ENCODE assay signal across 10 cellular contexts in genomic region chr13:78595819-78596700, GRCh38. TPM values are rescaled to one million over a fixed set of nuclear protein-coding genes. Genes with fewer than 3 reads are reported as not detected.
DNase-seq lines count a peak whose midpoint lies in the region; ATAC-seq, FAIRE-seq and TF ChIP-seq lines count a peak whose summit lies in the region.
"Had no signal": no experiment of that assay in that cellular context is flagged by ENCODE, and none has a peak within 500 bp of the region (broad histone marks: within the 10 kb centered on the region; RNA-seq: fewer than 3 reads in every experiment).

No MANE protein-coding gene starts in this region.

- H3K79me2 ChIP-seq in HepG2 (ENCODE audit: insufficient read depth, low read length): no peaks in the 10 kb centered on the region

- BruUV-seq in HepG2 (replicated peaks; lab: Mats Ljungman, UMichigan): no TSS peak

- TF ChIP-seq RAD21 in HepG2 (CRISPR knock-in tag; IDR thresholded peaks at IDR 0.05): no peak

- TF ChIP-seq CTCF in CD14-positive monocyte (IDR thresholded peaks at IDR 0.05) (no peak), WI38 (IDR thresholded peaks at IDR 0.05; ENCODE audit: low read depth, low read length) (no peak), HepG2 (CRISPR knock-in tag; IDR thresholded peaks at IDR 0.05) (no peak), adrenal gland (IDR thresholded peaks at IDR 0.05) (no peak), upper lobe of right lung (IDR thresholded peaks at IDR 0.05) (no peak)

- peaks cover 6% of the 10 kb centered on the region; the same call in 1 of the 2 replicates for H3K4me1 ChIP-seq in HepG2 (ENCODE audit: insufficient read depth, low read length)
- peaks cover 0 to 14% of the 10 kb centered on the region in 2 donors for H3K4me1 ChIP-seq in adrenal gland (replicated peaks in 1 of 2)
- H3K4me1 ChIP-seq in upper lobe of right lung: peaks cover 11% of the 10 kb centered on the region

- CTCF ChIA-PET in HepG2 (lab: Yijun Ruan, JAX; ENCODE audit: low intra/inter-chr PET ratio, low total read pairs): no interaction called here

- H3K4me3 ChIP-seq in WI38 (ENCODE audit: low read depth, low read length) (peak overlapping the region; percentile 7; the same call in 1 of the 2 replicates), HepG2 (replicated peaks in 1 of 3; ENCODE audit: insufficient read depth in 1 of 3, low read depth in 2 of 3, low read length in 3 of 3) (peak overlapping the region; percentile 26 to 42 (median 36); a peak in 5 of 6 replicates), adrenal gland (peak overlapping the region in 1 of 4 donors; percentile 3), upper lobe of right lung (no peak overlapping the region)

- peaks cover 92 to 95% (median 93%) of the 10 kb centered on the region in 3 donors for H3K27me3 Mint-ChIP-seq in CD14-positive monocyte (ENCODE audit: low read depth in 3 of 3)

- peak overlapping the region; percentile 61 to 82 for H3K4me3 Mint-ChIP-seq in CD14-positive monocyte

- H3K9ac ChIP-seq in HepG2 (ENCODE audit: insufficient read depth, low read depth, low read length): no peak overlapping the region

- peaks cover 3 to 6% of the 10 kb centered on the region in 2 donors for H3K36me3 Mint-ChIP-seq in CD14-positive monocyte

- peaks cover 36% of the 10 kb centered on the region for H3K4me1 Mint-ChIP-seq in CD14-positive monocyte

- no peak overlapping the region for H3K27ac Mint-ChIP-seq in CD14-positive monocyte

- WGBS in HepG2 (ENCODE audit: low lambda C conversion rate): 58% methylated on average over 37 of the region's 69 CpGs
- WGBS in adrenal gland, 4 donors: 5 to 10% (median 6%) methylated on average over 36 to 69 of the region's 69 CpGs

- no peak for TF ChIP-seq EP300 in HepG2 (IDR thresholded peaks at IDR 0.05; ENCODE audit: low read depth in 2 of 2, low read length in 2 of 2)
- TF ChIP-seq EP300 in HepG2 (CRISPR knock-in tag; IDR thresholded peaks at IDR 0.05; ENCODE audit: borderline replicate concordance): no peak

- H3K9me3 ChIP-seq in HepG2 (ENCODE audit: low read length) (no peaks in the 10 kb centered on the region), adrenal gland (replicated peaks in 1 of 3) (no peaks in the 10 kb centered on the region), upper lobe of right lung (no peaks in the 10 kb centered on the region)

- H3K27me3 ChIP-seq in HepG2 (ENCODE audit: control insufficient read depth in 1 of 2, insufficient read depth in 2 of 2, low read length in 2 of 2) (peaks cover 0 to 41% of the 10 kb centered on the region in 2 experiments; a peak in 2 of 5 replicates), adrenal gland (peaks cover 99% of the 10 kb centered on the region), upper lobe of right lung (peaks cover 99% of the 10 kb centered on the region)

- H2AFZ ChIP-seq in HepG2 (ENCODE audit: low read length): no peak overlapping the region

- TF ChIP-seq POLR2A in HepG2 (IDR thresholded peaks at IDR 0.05; ENCODE audit: insufficient read depth in 1 of 2, low read depth in 2 of 2, low read length in 2 of 2) (no peak), adrenal gland (IDR thresholded peaks at IDR 0.05) (no peak)

- H3K27ac ChIP-seq in HepG2 (ENCODE audit: extremely low read length, insufficient read depth, low read length) (no peak overlapping the region), adrenal gland (no peak overlapping the region), upper lobe of right lung (no peak overlapping the region)

- DNase-seq in CD14-positive monocyte (ENCODE audit: low spot score) (no peak), HepG2 (ENCODE audit: low spot score) (peak; percentile 12), adrenal gland (no peak), foreskin melanocyte (no peak), upper lobe of right lung (no peak), head of caudate nucleus (no peak)
- DNase-seq: effector CD8-positive, alpha-beta T cell had no signal

- FAIRE-seq in HepG2 (lab: Jason Lieb, UNC): no peak

- H3K9me3 Mint-ChIP-seq in CD14-positive monocyte: peaks cover 0 to 39% (median 12%) of the 10 kb centered on the region in 7 donors

- ATAC-seq in GM21515 (IDR thresholded peaks at IDR 0.05; ENCODE audit: unreplicated experiment) (peak; percentile 77), HepG2 (peak; percentile 91), upper lobe of right lung (no peak)
- ATAC-seq: Panc1 had no signal

- intact Hi-C loops in CD14-positive monocyte (cut with micrococcal nuclease): no loop called here
- intact Hi-C loops in HepG2 (cut with micrococcal nuclease; ENCODE audit: unreplicated experiment): no loop called here
- intact Hi-C loops in adrenal gland (cut with DNase I): no loop called here
- intact Hi-C loops in upper lobe of right lung (cut with DNase I): no loop called here
- intact Hi-C loops in head of caudate nucleus (cut with DNase I): no loop called here

- H4K20me1 ChIP-seq in HepG2 (ENCODE audit: insufficient read depth, low read length): no peaks in the 10 kb centered on the region

- POLR2A ChIA-PET in HepG2 (lab: Yijun Ruan, JAX): no interaction called here

- in situ Hi-C loops in HepG2 (cut with HindIII; ENCODE audit: extremely low pct_ligation_motif_present, low pct_unique_long_range_greater_than_20kb): no loop called here

- peak overlapping the region; percentile 63 for H3K4me2 ChIP-seq in HepG2 (ENCODE audit: low read depth, low read length)

- H3K36me3 ChIP-seq in HepG2 (replicated peaks in 1 of 2; ENCODE audit: control insufficient read depth in 1 of 2, insufficient read depth in 2 of 2, low read length in 2 of 2): no peaks in the 10 kb centered on the region
- no peaks in the 10 kb centered on the region for H3K36me3 ChIP-seq in adrenal gland (replicated peaks in 1 of 2)
- no peaks in the 10 kb centered on the region for H3K36me3 ChIP-seq in upper lobe of right lung

TF ChIP-seq in HepG2, 621 proteins besides CTCF, POLR2A, EP300 and RAD21 (continues in another document):
- TF ChIP-seq ZNF619 (CRISPR knock-in tag; IDR thresholded peaks at IDR 0.05) (no peak), MLXIP (CRISPR knock-in tag; IDR thresholded peaks at IDR 0.05; ENCODE audit: borderline replicate concordance) (no peak), NRL (CRISPR knock-in tag; IDR thresholded peaks at IDR 0.05; ENCODE audit: borderline replicate concordance) (no peak), ZNF275 (CRISPR knock-in tag; IDR thresholded peaks at IDR 0.05; ENCODE audit: borderline replicate concordance) (no peak), JUN (CRISPR knock-in tag; IDR thresholded peaks at IDR 0.05) (no peak)

RNA-seq across cellular contexts. Expression of gene POU4F1, which starts 7.3 kb away (rescaled TPM):
- polyA plus RNA-seq in CD14-positive monocyte: not detected
- 0.74 and 1.1 TPM in 2 replicates for total RNA-seq in HepG2 (2016; rRNA removed; fragmentation: Illumina TruSeq; extraction: Trizol)
- total RNA-seq in HepG2 (2016; cell fraction: cytosol; rRNA removed; fragmentation: Illumina TruSeq; extraction: Trizol; ENCODE audit: low read depth): 0.10 TPM in 1 of 2 replicates, not detected in the other
- total RNA-seq in HepG2 (2016; cell fraction: insoluble cytoplasmic fraction; rRNA removed; fragmentation: Illumina TruSeq; extraction: Trizol): 0.54 and 0.87 TPM in 2 replicates
- 0.34 and 0.41 TPM in 2 replicates for total RNA-seq in HepG2 (2016; cell fraction: membrane; rRNA removed; fragmentation: Illumina TruSeq; extraction: Trizol)
- 1.5 and 1.6 TPM in 2 replicates for total RNA-seq in HepG2 (2016; cell fraction: nucleus; rRNA removed; fragmentation: Illumina TruSeq; extraction: Trizol)
- polyA plus RNA-seq in HepG2 (2011; rRNA removed): 1.0 and 1.3 TPM in 2 replicates
- polyA plus RNA-seq in HepG2 (2011; cell fraction: cytosol; rRNA removed): 0.21 and 0.54 TPM in 2 replicates
- 4.2 and 5.2 TPM in 2 replicates for polyA plus RNA-seq in HepG2 (2011; cell fraction: nucleus; rRNA removed)
- polyA plus RNA-seq in HepG2 (2012): 1.3 and 2.9 TPM in 2 replicates
- polyA plus RNA-seq in HepG2 (2016; cell fraction: cytosol; fragmentation: Illumina TruSeq; extraction: Trizol; ENCODE audit: low read depth): 0.05 and 0.07 TPM in 2 replicates
- polyA plus RNA-seq in HepG2 (2016; cell fraction: insoluble cytoplasmic fraction; fragmentation: Illumina TruSeq; extraction: Trizol; ENCODE audit: low read depth): 0.76 and 0.91 TPM in 2 replicates
- polyA plus RNA-seq in HepG2 (2016; cell fraction: membrane; fragmentation: Illumina TruSeq; extraction: Trizol; ENCODE audit: low read depth): 0.16 and 0.19 TPM in 2 replicates
- polyA plus RNA-seq in HepG2 (2016; cell fraction: nucleus; fragmentation: Illumina TruSeq; extraction: Trizol; ENCODE audit: insufficient read depth, low read depth): 3.4 TPM in 2 replicates
- polyA minus RNA-seq in HepG2 (2011; rRNA and poly(A)+ RNA removed; ENCODE audit: low replicate concordance): 0.40 TPM in 1 of 2 replicates, not detected in the other
- polyA minus RNA-seq in HepG2 (2011; cell fraction: cytosol; rRNA and poly(A)+ RNA removed): 0.40 and 0.44 TPM in 2 replicates
- polyA minus RNA-seq in HepG2 (2011; cell fraction: nucleus; rRNA and poly(A)+ RNA removed): 1.4 and 1.9 TPM in 2 replicates
- not detected for total RNA-seq in adrenal gland
- under 1 TPM in 1 of 3 donors, not detected in 2; 0.03 TPM for polyA plus RNA-seq in adrenal gland
- total RNA-seq in upper lobe of right lung: not detected
